Comparison of ENCODE assay signal across 21 cellular contexts in the genomic region with DNA sequence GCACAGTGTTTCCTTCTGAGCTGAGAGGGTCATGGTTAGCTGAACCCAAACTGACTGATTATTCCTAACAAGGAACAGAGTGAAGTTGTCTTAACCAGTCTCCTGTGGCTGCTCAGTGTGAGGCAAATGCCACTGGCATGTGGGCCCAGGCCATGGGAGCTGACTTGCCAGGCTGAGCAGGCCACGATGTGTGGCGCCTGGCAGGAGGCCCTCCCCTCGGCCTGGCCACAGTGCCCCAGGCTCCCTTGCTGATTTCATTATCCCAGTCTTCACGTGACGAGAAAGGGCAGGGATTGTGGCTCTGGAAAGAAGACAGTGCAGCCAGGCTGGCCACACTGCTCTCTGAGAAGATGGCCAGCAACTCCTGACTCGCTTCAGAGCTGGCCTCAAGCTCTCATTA. TPM values are rescaled to one million over a fixed set of nuclear protein-coding genes. Genes with fewer than 3 reads are reported as not detected.
"Had no signal": no experiment of that assay in that cellular context is flagged by ENCODE, and none has a peak within 500 bp of the region (broad histone marks: within the 10 kb centered on the region; RNA-seq: fewer than 3 reads in every experiment).

No MANE protein-coding gene starts in this region.

- H3K9ac ChIP-seq: parathyroid adenoma had no signal

- ATAC-seq: body of pancreas, gastrocnemius medialis had no signal

- H3K4me3 ChIP-seq: body of pancreas, dorsolateral prefrontal cortex, gastrocnemius medialis, left ventricle myocardium inferior, tibial artery had no signal

- FAIRE-seq: TTC549 had no signal

- H3K27ac ChIP-seq: body of pancreas, dorsolateral prefrontal cortex, epithelial cell of prostate, gastrocnemius medialis, left ventricle myocardium inferior, parathyroid adenoma, tibial artery had no signal

- H2AFZ ChIP-seq: parathyroid adenoma had no signal

- H3K27me3 ChIP-seq: body of pancreas, dorsolateral prefrontal cortex, gastrocnemius medialis, tibial artery had no signal

- H3K9me3 ChIP-seq: body of pancreas, gastrocnemius medialis, tibial artery had no signal

- DNase-seq: activated CD4-positive, alpha-beta T cell treated with anti-CD3 and anti-CD28 coated beads, Interleukin-2, amount 50 U/mL, for 48 hours; activated naive CD8-positive, alpha-beta T cell treated with anti-CD3 and anti-CD28 coated beads, Interleukin-2, amount 10 ng/mL, durations not matched to agents 7 days and 5 days; activated T-cell treated with anti-CD3 and anti-CD28 coated beads for 4 hours; amygdala; body of pancreas; dorsolateral prefrontal cortex; endodermal cell; gastrocnemius medialis; head of caudate nucleus; left ventricle myocardium inferior; naive B cell; stimulated activated CD4-positive, alpha-beta T cell treated with anti-CD3 and anti-CD28 coated beads, Interleukin-12 subunit alpha, Interleukin-12 subunit beta, amount 100 ng/mL, for 4 hours; stimulated activated CD4-positive, alpha-beta T cell treated with anti-CD3 and anti-CD28 coated beads, Interleukin-1b, Interleukin-23, amount 100 ng/mL, for 48 hours; stimulated activated CD8-positive, alpha-beta memory T cell treated with anti-CD3 and anti-CD28 coated beads, Interleukin-4, amount 100 ng/mL, for 48 hours; stimulated activated naive CD4-positive, alpha-beta T cell; tibial artery had no signal

- H3K4me1 ChIP-seq: body of pancreas, gastrocnemius medialis, parathyroid adenoma, tibial artery had no signal

- H3K36me3 ChIP-seq: gastrocnemius medialis, tibial artery had no signal

RNA-seq across cellular contexts. Expression of a gene that starts 58.8 kb away (rescaled TPM):
- total RNA-seq: activated naive CD8-positive, alpha-beta T cell treated with anti-CD3 and anti-CD28 coated beads, Interleukin-2, amount 10 ng/mL, durations not matched to agents 7 days and 5 days; activated T-helper 1 cell treated with anti-CD3 and anti-CD28 coated beads, Interleukin-12 subunit alpha, Interleukin-12 subunit beta, Interleukin-2, Interleukin-4 antibody, amounts not matched to agents 30 ng/mL and 10 ng/mL and 1 ng/mL, durations not matched to agents 14 hours and 24 hours and 36 hours; mononuclear cell had no signal
